Comparison of ENCODE assay signal across 14 cellular contexts in the genomic region with DNA sequence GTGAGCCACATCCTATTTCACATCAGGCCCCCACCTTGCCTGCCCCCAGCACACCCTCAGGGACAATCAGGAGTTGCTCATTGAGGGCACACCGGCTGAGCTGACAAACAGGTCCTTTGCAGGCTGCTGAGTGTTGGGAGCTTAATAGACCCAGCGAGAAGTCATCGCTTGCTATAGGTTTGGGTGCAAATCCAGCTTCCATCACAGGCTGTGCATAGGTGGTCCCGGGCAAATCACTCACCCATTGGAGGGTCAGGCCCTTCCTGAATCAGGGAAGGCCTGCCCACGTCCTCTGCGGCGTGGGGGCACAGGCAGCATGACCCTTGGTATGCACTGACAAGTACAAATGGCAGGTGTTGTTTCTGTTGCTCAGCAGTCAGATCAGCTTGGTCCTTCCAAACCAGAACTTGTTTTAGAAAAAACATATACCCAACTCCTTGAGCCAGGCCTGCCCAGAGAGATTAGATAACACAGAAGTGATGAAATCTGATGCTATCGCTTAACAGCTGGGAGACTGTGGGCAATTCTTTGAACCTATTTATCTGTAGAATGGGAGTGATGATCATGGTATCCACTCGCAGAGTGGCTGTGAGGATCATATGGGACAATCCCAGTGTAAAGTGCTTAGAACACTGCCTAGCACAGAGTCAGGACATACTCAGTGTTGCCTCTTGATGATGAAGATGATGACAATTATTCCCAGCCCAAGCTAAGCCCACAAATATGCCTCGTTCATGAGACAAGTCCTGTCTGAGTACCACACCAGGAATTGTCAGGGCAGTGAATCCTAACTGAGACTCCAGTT. TPM values are rescaled to one million over a fixed set of nuclear protein-coding genes. Genes with fewer than 3 reads are reported as not detected.
DNase-seq lines count a peak whose midpoint lies in the region; ATAC-seq, FAIRE-seq and TF ChIP-seq lines count a peak whose summit lies in the region.
"Had no signal": no experiment of that assay in that cellular context is flagged by ENCODE, and none has a peak within 500 bp of the region (broad histone marks: within the 10 kb centered on the region; RNA-seq: fewer than 3 reads in every experiment).

No MANE protein-coding gene starts in this region.

- TF ChIP-seq EP300 in HepG2 (IDR thresholded peaks at IDR 0.05; ENCODE audit: low read depth in 2 of 2, low read length in 2 of 2) (no peak), HepG2 (CRISPR knock-in tag; IDR thresholded peaks at IDR 0.05; ENCODE audit: borderline replicate concordance) (no peak)

- H3K36me3 Mint-ChIP-seq in stimulated activated effector memory CD8-positive, alpha-beta T cell treated with anti-CD3 and anti-CD28 coated beads, Interleukin-12 subunit alpha, Interleukin-12 subunit beta, amount 100 ng/mL, for 72 hours, result peaks cover 47% of the 10 kb centered on the region

- H3K27ac ChIP-seq in HepG2 (ENCODE audit: extremely low read length, insufficient read depth, low read length) (no peak overlapping the region), small intestine (ENCODE audit: low read depth in 1 of 2, low read length in 1 of 2) (no peak overlapping the region)

- no peak overlapping the region for H3K4me3 Mint-ChIP-seq in stimulated activated effector memory CD8-positive, alpha-beta T cell treated with anti-CD3 and anti-CD28 coated beads, Interleukin-12 subunit alpha, Interleukin-12 subunit beta, amount 100 ng/mL, for 72 hours
- H3K4me3 Mint-ChIP-seq: activated naive CD8-positive, alpha-beta T cell had no signal

- H3K4me3 ChIP-seq in HepG2 (replicated peaks in 1 of 3; ENCODE audit: insufficient read depth in 1 of 3, low read depth in 2 of 3, low read length in 3 of 3) (no peak overlapping the region), small intestine (ENCODE audit: low read depth in 1 of 2, low read length in 2 of 2) (no peak overlapping the region)

- H2AFZ ChIP-seq in HepG2 (ENCODE audit: low read length), result no peak overlapping the region

- no peaks in the 10 kb centered on the region for H3K9me3 ChIP-seq in HepG2 (ENCODE audit: low read length)
- H3K9me3 ChIP-seq in small intestine (ENCODE audit: control insufficient read depth, low read depth), result no peaks in the 10 kb centered on the region
- H3K9me3 ChIP-seq: Caco-2 had no signal

- peaks cover 44% of the 10 kb centered on the region for H3K4me1 Mint-ChIP-seq in stimulated activated effector memory CD8-positive, alpha-beta T cell treated with anti-CD3 and anti-CD28 coated beads, Interleukin-12 subunit alpha, Interleukin-12 subunit beta, amount 100 ng/mL, for 72 hours

- CTCF ChIA-PET in HepG2 (lab: Yijun Ruan, JAX; ENCODE audit: low intra/inter-chr PET ratio, low total read pairs), result no interaction called here

- no peak for TF ChIP-seq RAD21 in HepG2 (CRISPR knock-in tag; IDR thresholded peaks at IDR 0.05)

- 73% methylated on average over 7 of the region's 10 CpGs for WGBS in HepG2 (ENCODE audit: low lambda C conversion rate)
- 74 to 82% (median 79%) methylated on average over 10 of the region's 10 CpGs for WGBS in small intestine, 3 donors

- no peak overlapping the region for H3K4me2 ChIP-seq in HepG2 (ENCODE audit: low read depth, low read length)

- TF ChIP-seq POLR2A in HepG2 (IDR thresholded peaks at IDR 0.05; ENCODE audit: insufficient read depth in 1 of 2, low read depth in 2 of 2, low read length in 2 of 2), result no peak

- no peaks in the 10 kb centered on the region for H3K9me3 Mint-ChIP-seq in stimulated activated effector memory CD8-positive, alpha-beta T cell treated with anti-CD3 and anti-CD28 coated beads, Interleukin-12 subunit alpha, Interleukin-12 subunit beta, amount 100 ng/mL, for 72 hours

- peak overlapping the region; percentile 98 for H3K27ac Mint-ChIP-seq in stimulated activated effector memory CD8-positive, alpha-beta T cell treated with anti-CD3 and anti-CD28 coated beads, Interleukin-12 subunit alpha, Interleukin-12 subunit beta, amount 100 ng/mL, for 72 hours
- H3K27ac Mint-ChIP-seq: activated naive CD8-positive, alpha-beta T cell had no signal

- no peak for TF ChIP-seq CTCF in HepG2 (CRISPR knock-in tag; IDR thresholded peaks at IDR 0.05)

- intact Hi-C loops in HepG2 (cut with micrococcal nuclease; ENCODE audit: unreplicated experiment), result no loop called here

- peaks cover 40% of the 10 kb centered on the region for H3K4me1 ChIP-seq in HepG2 (ENCODE audit: insufficient read depth, low read length)
- H3K4me1 ChIP-seq in small intestine (ENCODE audit: control insufficient read depth in 2 of 2, insufficient read depth in 1 of 2, low read depth in 1 of 2, low read length in 1 of 2), result no peaks in the 10 kb centered on the region
- H3K4me1 ChIP-seq: Caco-2 had no signal

- POLR2A ChIA-PET in HepG2 (lab: Yijun Ruan, JAX), result interaction anchor here (0.9 to 1.3 kb wide), 3 partner anchors 9 to 33 kb away, joined by 3 to 4 read pairs (median 3); no protein-coding TSS in a partner anchor

- no peaks in the 10 kb centered on the region for H3K27me3 ChIP-seq in HepG2 (ENCODE audit: control insufficient read depth in 1 of 2, insufficient read depth in 2 of 2, low read length in 2 of 2)
- H3K27me3 ChIP-seq in small intestine (ENCODE audit: control insufficient read depth in 2 of 2, insufficient read depth in 2 of 2, low read length in 2 of 2), result no peaks in the 10 kb centered on the region

- FAIRE-seq in HepG2 (lab: Jason Lieb, UNC) (no peak), small intestine (lab: Jason Lieb, UNC) (no peak)

- peak; percentile 59 for DNase-seq in activated effector memory CD4-positive, alpha-beta T cell treated with anti-CD3 and anti-CD28 coated beads, Interleukin-2, amount 50 U/mL, for 16 hours
- DNase-seq in activated effector memory CD4-positive, alpha-beta T cell treated with Interleukin-2 at 50 U/mL for 16 hours, result no peak
- DNase-seq in HepG2 (ENCODE audit: low spot score) (no peak), hippocampal formation (lab: John Stamatoyannopoulos, UW) (no peak), small intestine (no peak)
- no peak for DNase-seq in stimulated activated effector memory CD8-positive, alpha-beta T cell treated with anti-CD3 and anti-CD28 coated beads, Interleukin-12 subunit alpha, Interleukin-12 subunit beta, amount 100 ng/mL, for 72 hours (ENCODE audit: low spot score in 2 of 2)
- DNase-seq in stimulated activated CD4-positive, alpha-beta T cell treated with anti-CD3 and anti-CD28 coated beads, Interleukin-1b, Interleukin-23, amount 100 ng/mL, for 48 hours, result no peak
- DNase-seq: activated CD4-positive, CD25-positive, alpha-beta regulatory T cell; Caco-2; cerebellar nuclear complex; glutamatergic neuron had no signal

- H4K20me1 ChIP-seq in HepG2 (ENCODE audit: insufficient read depth, low read length), result peaks cover 11% of the 10 kb centered on the region

- ATAC-seq in SK-N-SH treated with all-trans-retinoic acid at 6 μM for 48 hours (peak; percentile 36), HepG2 (peak; percentile 10)
- no peak for ATAC-seq in stimulated activated effector memory CD8-positive, alpha-beta T cell treated with anti-CD3 and anti-CD28 coated beads, Interleukin-12 subunit alpha, Interleukin-12 subunit beta, amount 100 ng/mL, for 72 hours
- ATAC-seq: sciatic nerve had no signal

- no peak overlapping the region for H3K9ac ChIP-seq in HepG2 (ENCODE audit: insufficient read depth, low read depth, low read length)

- H3K36me3 ChIP-seq in HepG2 (replicated peaks in 1 of 2; ENCODE audit: control insufficient read depth in 1 of 2, insufficient read depth in 2 of 2, low read length in 2 of 2) (peaks cover 5 to 8% of the 10 kb centered on the region in 2 experiments; a peak in 4 of 5 replicates), small intestine (ENCODE audit: control insufficient read depth in 2 of 2, insufficient read depth in 2 of 2, low read length in 2 of 2) (peaks cover 0 to 2% of the 10 kb centered on the region in 2 donors)

- BruUV-seq in HepG2 (replicated peaks; lab: Mats Ljungman, UMichigan), result no TSS peak

- in situ Hi-C loops in HepG2 (cut with HindIII; ENCODE audit: extremely low pct_ligation_motif_present, low pct_unique_long_range_greater_than_20kb), result no loop called here

- H3K79me2 ChIP-seq in HepG2 (ENCODE audit: insufficient read depth, low read length), result no peaks in the 10 kb centered on the region

TF ChIP-seq in SK-N-SH treated with all-trans-retinoic acid at 6 μM for 48 hours, 23 proteins besides CTCF, POLR2A, EP300 and RAD21 (continues in another document):
- TF ChIP-seq BACH2 (CRISPR knock-in tag; IDR thresholded peaks at IDR 0.05; ENCODE audit: borderline replicate concordance) (no peak), ISL1 (CRISPR knock-in tag; IDR thresholded peaks at IDR 0.05) (no peak)

TF ChIP-seq in HepG2, 621 proteins besides CTCF, POLR2A, EP300 and RAD21:
- TF ChIP-seq ZNF17 (CRISPR knock-in tag; IDR thresholded peaks at IDR 0.05) (no peak), ZNF629 (CRISPR knock-in tag; conservative IDR thresholded peaks at IDR 0.05) (0 out of 2 replicates have a peak, but pooled peaks have one; percentile 21)

RNA-seq across cellular contexts. Expression of a gene that starts 34.9 kb away (rescaled TPM):
- 18.7 and 24.7 TPM in 2 replicates for total RNA-seq in HepG2 (2016; rRNA removed; fragmentation: Illumina TruSeq; extraction: Trizol)
- 3.3 TPM in 2 replicates for total RNA-seq in HepG2 (2016; cell fraction: cytosol; rRNA removed; fragmentation: Illumina TruSeq; extraction: Trizol; ENCODE audit: low read depth)
- total RNA-seq in HepG2 (2016; cell fraction: insoluble cytoplasmic fraction; rRNA removed; fragmentation: Illumina TruSeq; extraction: Trizol), result 17.7 and 26.0 TPM in 2 replicates
- total RNA-seq in HepG2 (2016; cell fraction: membrane; rRNA removed; fragmentation: Illumina TruSeq; extraction: Trizol), result 12.5 and 14.2 TPM in 2 replicates
- total RNA-seq in HepG2 (2016; cell fraction: nucleus; rRNA removed; fragmentation: Illumina TruSeq; extraction: Trizol), result 22.7 and 23.8 TPM in 2 replicates
- polyA plus RNA-seq in HepG2 (2011; rRNA removed) (15.8 and 17.4 TPM in 2 replicates), small intestine (10 to 100 TPM; 17.2 to 24.0 (median 18.3) TPM)
- polyA plus RNA-seq in HepG2 (2011; cell fraction: cytosol; rRNA removed), result 15.1 and 16.9 TPM in 2 replicates
- 16.5 and 25.6 TPM in 2 replicates for polyA plus RNA-seq in HepG2 (2011; cell fraction: nucleus; rRNA removed)
- polyA plus RNA-seq in HepG2 (2012), result 5.6 and 8.5 TPM in 2 replicates
- polyA plus RNA-seq in HepG2 (2016; cell fraction: cytosol; fragmentation: Illumina TruSeq; extraction: Trizol; ENCODE audit: low read depth), result 1.4 and 2.1 TPM in 2 replicates
- polyA plus RNA-seq in HepG2 (2016; cell fraction: insoluble cytoplasmic fraction; fragmentation: Illumina TruSeq; extraction: Trizol; ENCODE audit: low read depth), result 15.7 and 17.1 TPM in 2 replicates
- 4.9 TPM in 2 replicates for polyA plus RNA-seq in HepG2 (2016; cell fraction: membrane; fragmentation: Illumina TruSeq; extraction: Trizol; ENCODE audit: low read depth)
- 40.0 and 43.9 TPM in 2 replicates for polyA plus RNA-seq in HepG2 (2016; cell fraction: nucleus; fragmentation: Illumina TruSeq; extraction: Trizol; ENCODE audit: insufficient read depth, low read depth)
- 38.7 and 47.8 TPM in 2 replicates for polyA minus RNA-seq in HepG2 (2011; rRNA and poly(A)+ RNA removed; ENCODE audit: low replicate concordance)
- 11.5 and 17.8 TPM in 2 replicates for polyA minus RNA-seq in HepG2 (2011; cell fraction: cytosol; rRNA and poly(A)+ RNA removed)
- polyA minus RNA-seq in HepG2 (2011; cell fraction: nucleus; rRNA and poly(A)+ RNA removed), result 14.8 and 26.3 TPM in 2 replicates
